19 cellular contexts compared by ENCODE assay signal in the genomic region with DNA sequence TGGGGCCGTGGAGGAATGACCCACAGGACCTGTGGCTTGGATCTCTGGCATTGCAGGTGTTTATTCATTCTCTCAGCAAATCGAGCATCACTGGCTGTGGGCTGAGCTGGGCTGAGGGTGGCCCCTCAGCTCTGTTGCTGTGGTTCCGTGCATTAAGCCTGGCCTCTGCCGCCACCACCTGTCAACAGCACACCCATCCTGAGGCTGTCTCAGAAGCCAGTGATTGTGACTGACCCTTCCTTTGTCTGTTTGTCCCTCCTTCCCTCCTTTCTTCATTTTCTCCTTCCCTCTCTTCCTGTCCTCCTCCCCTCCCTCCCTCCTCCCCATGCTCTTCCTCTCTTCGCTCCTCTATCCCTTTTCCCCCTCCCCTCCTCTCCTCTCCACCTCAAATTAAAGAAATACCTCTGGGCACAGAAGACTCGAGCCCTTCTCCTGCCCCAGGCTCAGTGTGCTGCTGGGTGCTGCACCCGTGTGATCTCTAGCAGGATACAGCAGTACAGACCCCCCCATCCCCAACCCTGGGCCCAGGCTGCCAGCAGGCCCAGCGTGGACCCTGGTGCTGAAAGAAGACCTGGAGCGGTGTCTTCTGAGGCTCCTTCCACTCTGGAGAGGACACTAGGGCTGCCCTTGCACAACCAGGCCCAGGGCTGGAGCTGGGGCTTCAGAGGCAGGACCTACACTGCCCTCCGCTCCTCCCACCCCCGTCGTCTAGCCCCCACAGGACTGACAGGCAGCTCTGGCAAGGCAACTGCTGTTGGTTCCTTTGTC.
DNase-seq lines count a peak whose midpoint lies in the region; ATAC-seq and TF ChIP-seq lines count a peak whose summit lies in the region.
"Had no signal": no experiment of that assay in that cellular context is flagged by ENCODE, and none has a peak within 500 bp of the region (broad histone marks: within the 10 kb centered on the region; RNA-seq: fewer than 3 reads in every experiment).

No MANE protein-coding gene starts in this region.

- H3K4me3 Mint-ChIP-seq in T-helper 17 cell, result no peak overlapping the region
- H3K4me3 Mint-ChIP-seq: activated naive CD8-positive, alpha-beta T cell; activated T-helper 1 cell treated with anti-CD3 and anti-CD28 coated beads, Interleukin-12 subunit alpha, Interleukin-12 subunit beta, Interleukin-2, Interleukin-4 antibody, amounts not matched to agents 30 ng/mL and 10 ng/mL and 1 ng/mL, durations not matched to agents 14 hours and 24 hours and 36 hours had no signal

- H3K27ac Mint-ChIP-seq in T-helper 17 cell, result peak overlapping the region; percentile 81
- H3K27ac Mint-ChIP-seq: activated naive CD8-positive, alpha-beta T cell; activated T-helper 1 cell treated with anti-CD3 and anti-CD28 coated beads, Interleukin-12 subunit alpha, Interleukin-12 subunit beta, Interleukin-2, Interleukin-4 antibody, amounts not matched to agents 30 ng/mL and 10 ng/mL and 1 ng/mL, durations not matched to agents 14 hours and 24 hours and 36 hours had no signal

- peak; percentile 5 for TF ChIP-seq CTCF in foreskin keratinocyte (conservative IDR thresholded peaks at IDR 0.05)

- intact Hi-C loops in left ventricle myocardium superior (cut with micrococcal nuclease) (no loop called here), cardiac septum (cut with DNase I) (no loop called here)

- H3K27me3 Mint-ChIP-seq in T-helper 17 cell, result no peaks in the 10 kb centered on the region
- H3K27me3 Mint-ChIP-seq: activated naive CD8-positive, alpha-beta T cell had no signal

- ATAC-seq in left ventricle myocardium superior, result no peak
- no peak for ATAC-seq in T-helper 17 cell
- no peak for ATAC-seq in foreskin keratinocyte
- ATAC-seq in GM18870 (IDR thresholded peaks at IDR 0.05; ENCODE audit: unreplicated experiment), result no peak
- no peak for ATAC-seq in GM21515 (IDR thresholded peaks at IDR 0.05; ENCODE audit: unreplicated experiment)

- H3K27ac ChIP-seq in foreskin keratinocyte, result no peak overlapping the region
- H3K27ac ChIP-seq: suprapubic skin had no signal

- H3K27me3 ChIP-seq in foreskin keratinocyte, result no peaks in the 10 kb centered on the region
- H3K27me3 ChIP-seq: suprapubic skin had no signal

- H3K9me3 ChIP-seq in T-helper 17 cell (ENCODE audit: control insufficient read depth, low read length, poor library complexity, severe bottlenecking), result no peaks in the 10 kb centered on the region
- H3K9me3 ChIP-seq: suprapubic skin had no signal

- DNase-seq in left ventricle myocardium superior, result peak; percentile 9
- DNase-seq in cardiac septum (ENCODE audit: low spot score), result no peak
- DNase-seq in T-helper 17 cell, result no peak
- no peak for DNase-seq in foreskin keratinocyte
- no peak for DNase-seq in DMS 273 treated with DMSO at 0.1 percent for 48 hours (lab: John Stamatoyannopoulos, UW)
- DNase-seq in NCI-H345 (lab: John Stamatoyannopoulos, UW), result no peak
- DNase-seq: cortex of kidney; foreskin fibroblast; H7; hippocampal formation; NCI-H1694 treated with DMSO at 0.1 percent for 48 hours; NCI-H226; occipital lobe; stimulated activated CD8-positive, alpha-beta memory T cell treated with anti-CD3 and anti-CD28 coated beads, Interleukin-4, amount 100 ng/mL, for 48 hours had no signal

- H3K4me1 Mint-ChIP-seq in T-helper 17 cell, result peaks cover 36% of the 10 kb centered on the region

- no peaks in the 10 kb centered on the region for H3K4me1 ChIP-seq in foreskin keratinocyte

- H3K36me3 Mint-ChIP-seq in T-helper 17 cell (ENCODE audit: low read depth), result peaks cover 4% of the 10 kb centered on the region
- H3K36me3 Mint-ChIP-seq: activated naive CD8-positive, alpha-beta T cell had no signal
